In genomic region chr12:69875416-69875815, GRCh38 we compare ENCODE assay signal across 22 cellular contexts. TPM values are rescaled to one million over a fixed set of nuclear protein-coding genes. Genes with fewer than 3 reads are reported as not detected.
DNase-seq lines count a peak whose midpoint lies in the region; ATAC-seq and TF ChIP-seq lines count a peak whose summit lies in the region.
"Had no signal": no experiment of that assay in that cellular context is flagged by ENCODE, and none has a peak within 500 bp of the region (broad histone marks: within the 10 kb centered on the region; RNA-seq: fewer than 3 reads in every experiment).

No MANE protein-coding gene starts in this region.

- no peaks in the 10 kb centered on the region for H3K27me3 ChIP-seq in smooth muscle cell (ENCODE audit: low read depth)
- H3K27me3 ChIP-seq: BLaER1 treated with 17β-estradiol and CSF1 and Interleukin-3, amounts not matched to agents 10 nM and 100 nM had no signal

- peak overlapping the region; percentile 46 for H2AFZ ChIP-seq in smooth muscle cell (ENCODE audit: low read depth)

- no peaks in the 10 kb centered on the region for H3F3A ChIP-seq in smooth muscle cell (ENCODE audit: low read depth)

- no peak overlapping the region for H3K4me3 ChIP-seq in smooth muscle cell
- H3K4me3 ChIP-seq: A549; BLaER1 treated with 17β-estradiol and CSF1 and Interleukin-3, amounts not matched to agents 10 nM and 100 nM had no signal

- ATAC-seq in HG03175 (IDR thresholded peaks at IDR 0.05; ENCODE audit: unreplicated experiment): no peak
- ATAC-seq: A549, HCT116, PC-3, SK-N-SH treated with all-trans-retinoic acid at 6 μM for 48 hours had no signal

- H3K4me2 ChIP-seq in smooth muscle cell: no peak overlapping the region
- H3K4me2 ChIP-seq: A549; BLaER1 treated with 17β-estradiol and CSF1 and Interleukin-3, amounts not matched to agents 10 nM and 100 nM had no signal

- no peak for TF ChIP-seq CTCF in smooth muscle cell (IDR thresholded peaks at IDR 0.05; ENCODE audit: borderline replicate concordance, insufficient read depth, poor library complexity, severe bottlenecking)

- H3K36me3 ChIP-seq in smooth muscle cell (ENCODE audit: low read depth): no peaks in the 10 kb centered on the region
- H3K36me3 ChIP-seq: BLaER1 treated with 17β-estradiol and CSF1 and Interleukin-3, amounts not matched to agents 10 nM and 100 nM had no signal

- H3K79me2 ChIP-seq in smooth muscle cell (ENCODE audit: low read depth): no peaks in the 10 kb centered on the region

- H4K20me1 ChIP-seq in smooth muscle cell (ENCODE audit: low read depth): no peaks in the 10 kb centered on the region
- H4K20me1 ChIP-seq: BLaER1 treated with 17β-estradiol and CSF1 and Interleukin-3, amounts not matched to agents 10 nM and 100 nM had no signal

- H3K4me1 ChIP-seq in smooth muscle cell (ENCODE audit: low read depth): peaks cover 4% of the 10 kb centered on the region

- H3K9me3 ChIP-seq in smooth muscle cell (replicated peaks; ENCODE audit: low read depth): no peaks in the 10 kb centered on the region
- H3K9me3 ChIP-seq: A549; BLaER1 treated with 17β-estradiol and CSF1 and Interleukin-3, amounts not matched to agents 10 nM and 100 nM had no signal

- no peak overlapping the region for H3K9ac ChIP-seq in smooth muscle cell (ENCODE audit: low read depth)
- H3K9ac ChIP-seq: BLaER1 treated with 17β-estradiol and CSF1 and Interleukin-3, amounts not matched to agents 10 nM and 100 nM had no signal

- no peak overlapping the region for H3K27ac ChIP-seq in smooth muscle cell (ENCODE audit: low read depth)
- H3K27ac ChIP-seq: A549; BLaER1 treated with 17β-estradiol and CSF1 and Interleukin-3, amounts not matched to agents 10 nM and 100 nM had no signal

- in situ Hi-C loops in G401 (cut with HindIII; ENCODE audit: low sequenced_read_pairs): no loop called here

- DNase-seq in G401 (ENCODE audit: low spot score) (peak; percentile 83), SK-N-DZ (ENCODE audit: low spot score) (peak; percentile 41), cerebellum (ENCODE audit: low spot score) (peak; percentile 48), smooth muscle cell (lab: John Stamatoyannopoulos, UW; ENCODE audit: unreplicated experiment) (no peak), HT-29 (ENCODE audit: low spot score) (no peak), NCI-H187 (lab: John Stamatoyannopoulos, UW) (no peak)
- DNase-seq: AML-193; CD4-positive, alpha-beta T cell; Karpas-422; NCI-H1105 treated with DMSO at 0.1 percent for 48 hours; NCI-H146; NCI-H2029; NCI-H524; NCI-H748 treated with DMSO at 0.1 percent for 48 hours; NK-92 treated with Interleukin-12 subunit alpha and Interleukin-12 subunit beta, amount 100 ng/mL, for 24 hours; PC-3 had no signal

- WGBS in smooth muscle cell (ENCODE audit: low lambda C conversion rate): 81% methylated on average over 11 of the region's 11 CpGs

RNA-seq across cellular contexts. Expression of gene MYRFL, which starts 50.4 kb away (rescaled TPM):
- not detected in 2 replicates for total RNA-seq in G401 (2014; rRNA removed; shearing (Covaris generic))
- polyA plus RNA-seq in SK-N-DZ (2014; cell fraction: cytosol; rRNA removed): not detected in 2 replicates
- not detected in 2 replicates for polyA plus RNA-seq in SK-N-DZ (2014; cell fraction: nucleus; rRNA removed)
- total RNA-seq in cerebellum (0.91 TPM), smooth muscle cell (0.13 TPM in 1 of 2 replicates, not detected in the other)
- polyA plus RNA-seq in smooth muscle cell: not detected in 2 replicates
- 13.2 and 14.8 TPM in 2 replicates for total RNA-seq in HT-29 (2014; rRNA removed; shearing (Covaris generic))
- total RNA-seq: CD4-positive, alpha-beta T cell; H4; PC-3 had no signal

Comparison
In these comparisons a context has a peak if more than half of its experiments do, and no peak if none do; other contexts are left out.
1. DNase-seq: peak in G401 (single experiment), SK-N-DZ (single experiment) and cerebellum (single experiment); none in smooth muscle cell (single experiment), HT-29 (single experiment) and NCI-H187 (0 of 2).